Comparison of ENCODE assay signal across 21 cellular contexts in genomic region chr10:8013619-8014018, GRCh38. TPM values are rescaled to one million over a fixed set of nuclear protein-coding genes. Genes with fewer than 3 reads are reported as not detected.
A peak's percentile ranks its signal among the peaks of the same experiment; 100 is the strongest.
DNase-seq lines count a peak whose midpoint lies in the region; FAIRE-seq and TF ChIP-seq lines count a peak whose summit lies in the region.
"Had no signal": no experiment of that assay in that cellular context is flagged by ENCODE, and none has a peak within 500 bp of the region (broad histone marks: within the 10 kb centered on the region; RNA-seq: fewer than 3 reads in every experiment).

No MANE protein-coding gene starts in this region.

- peaks cover 0 to 5% of the 10 kb centered on the region in 2 donors for H3K4me1 ChIP-seq in small intestine (ENCODE audit: control insufficient read depth in 2 of 2, insufficient read depth in 1 of 2, low read depth in 1 of 2, low read length in 1 of 2)
- H3K4me1 ChIP-seq: BLaER1 had no signal

- no peaks in the 10 kb centered on the region for H3K9me3 ChIP-seq in small intestine (ENCODE audit: control insufficient read depth, low read depth)
- H3K9me3 ChIP-seq: BLaER1 had no signal

- in situ Hi-C loops in brain microvascular endothelial cell (cut with HindIII; ENCODE audit: low pct_ligation_motif_present, low sequenced_read_pairs): no loop called here

- H3K27me3 ChIP-seq in kidney epithelial cell (ENCODE audit: control insufficient read depth, insufficient read depth, low read length): no peaks in the 10 kb centered on the region
- H3K27me3 ChIP-seq in small intestine (ENCODE audit: control insufficient read depth in 2 of 2, insufficient read depth in 2 of 2, low read length in 2 of 2): no peaks in the 10 kb centered on the region
- no peaks in the 10 kb centered on the region for H3K27me3 ChIP-seq in brain microvascular endothelial cell (replicated peaks)
- H3K27me3 ChIP-seq: BLaER1 had no signal

- 65 to 87% (median 85%) methylated on average over 10 of the region's 10 CpGs for WGBS in small intestine, 3 donors

- H3K27ac ChIP-seq in 22Rv1 (peak overlapping the region; percentile 88), C4-2B (peak overlapping the region; percentile 34), small intestine (ENCODE audit: low read depth in 1 of 2, low read length in 1 of 2) (no peak overlapping the region), brain microvascular endothelial cell (no peak overlapping the region)
- H3K27ac ChIP-seq: BLaER1, GM23248 had no signal

- FAIRE-seq in small intestine (lab: Jason Lieb, UNC): no peak
- FAIRE-seq: GM12892, GM19239, H1 had no signal

- no peak overlapping the region for H3K4me3 ChIP-seq in kidney epithelial cell (ENCODE audit: low read depth, low read length)
- H3K4me3 ChIP-seq in small intestine (ENCODE audit: low read depth in 1 of 2, low read length in 2 of 2): no peak overlapping the region
- H3K4me3 ChIP-seq in brain microvascular endothelial cell (ENCODE audit: low read depth, low read length): no peak overlapping the region
- H3K4me3 ChIP-seq: BLaER1, GM23248 had no signal

- TF ChIP-seq CTCF in 22Rv1 (IDR thresholded peaks at IDR 0.05) (no peak), C4-2B (conservative IDR thresholded peaks at IDR 0.05) (no peak), kidney epithelial cell (IDR thresholded peaks at IDR 0.05; ENCODE audit: insufficient read depth, low read length, poor library complexity, severe bottlenecking) (no peak), brain microvascular endothelial cell (IDR thresholded peaks at IDR 0.05; ENCODE audit: low read depth, low read length, missing control alignments) (no peak)

- peak; percentile 32 for DNase-seq in kidney epithelial cell (ENCODE audit: low read depth)
- DNase-seq in small intestine: peak; percentile 10
- no peak for DNase-seq in brain microvascular endothelial cell
- DNase-seq in NCI-H2171 treated with DMSO at 0.1 percent for 48 hours (lab: John Stamatoyannopoulos, UW): no peak
- DNase-seq in GF-D8 (lab: John Stamatoyannopoulos, UW): no peak
- DNase-seq: Calu3; CD4-positive, alpha-beta T cell; CD8-positive, alpha-beta memory T cell; DMS53; DMS79 treated with DMSO at 0.1 percent for 48 hours; GM23248; H7; HCEC 1CT had no signal

- H3K36me3 ChIP-seq in kidney epithelial cell (ENCODE audit: control insufficient read depth, insufficient read depth, low read length) (no peaks in the 10 kb centered on the region), small intestine (ENCODE audit: control insufficient read depth in 2 of 2, insufficient read depth in 2 of 2, low read length in 2 of 2) (peaks cover 0 to 5% of the 10 kb centered on the region in 2 donors), brain microvascular endothelial cell (replicated peaks) (no peaks in the 10 kb centered on the region)

RNA-seq across cellular contexts. Expression of gene GATA3, which starts 40.9 kb away (rescaled TPM):
- 7.2 and 10.9 TPM in 2 replicates for total RNA-seq in kidney epithelial cell
- under 1 TPM; 0.37 to 0.81 (median 0.45) TPM for polyA plus RNA-seq in small intestine
- total RNA-seq: G401, GM23248 had no signal
- polyA plus RNA-seq: AG04450, GM23248 had no signal

Comparison
In these comparisons a context has a peak if more than half of its experiments do, and no peak if none do; other contexts are left out.
1. H3K27ac ChIP-seq: peak in 22Rv1 (single experiment) and C4-2B (single experiment); none in small intestine (0 of 2) and brain microvascular endothelial cell (single experiment).
2. DNase-seq: peak in kidney epithelial cell (single experiment) and small intestine (single experiment); none in brain microvascular endothelial cell (single experiment), NCI-H2171 treated with DMSO at 0.1 percent for 48 hours (single experiment) and GF-D8 (single experiment).